Comparison of ENCODE assay signal across 8 cellular contexts in the genomic region with DNA sequence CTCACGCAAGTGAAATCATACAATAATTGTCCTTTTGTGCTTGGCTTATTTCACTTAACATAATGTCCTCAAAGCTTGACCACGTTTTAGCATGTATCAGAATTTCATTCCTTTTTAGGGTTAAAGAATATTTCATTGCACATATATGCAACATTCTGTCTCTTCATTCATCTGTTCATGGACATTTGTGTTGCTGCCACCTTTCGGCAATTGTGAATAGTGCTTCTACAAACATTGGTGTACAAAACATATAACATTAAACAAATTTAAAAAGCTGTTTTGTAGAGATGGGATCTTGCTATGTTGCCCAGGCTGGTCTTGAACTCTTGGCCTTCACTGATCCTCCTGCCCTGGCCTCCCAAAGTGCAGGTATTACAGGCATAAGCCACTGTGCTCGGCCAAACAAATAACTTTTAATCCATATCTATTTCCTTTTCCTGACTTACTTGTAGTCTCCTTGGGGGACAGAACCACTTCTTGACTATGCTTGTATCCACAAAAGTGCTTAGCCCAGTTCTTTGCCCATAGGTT.
DNase-seq lines count a peak whose midpoint lies in the region; ATAC-seq and TF ChIP-seq lines count a peak whose summit lies in the region.
"Had no signal": no experiment of that assay in that cellular context is flagged by ENCODE, and none has a peak within 500 bp of the region (broad histone marks: within the 10 kb centered on the region; RNA-seq: fewer than 3 reads in every experiment).

No MANE protein-coding gene starts in this region.

- no peak for TF ChIP-seq POLR2A in right lobe of liver (IDR thresholded peaks at IDR 0.05)

- 43% methylated on average over 4 of the region's 4 CpGs for WGBS in right lobe of liver (ENCODE audit: insufficient coverage, low coverage, low lambda C conversion rate, missing lambda C conversion rate)

- no peaks in the 10 kb centered on the region for H3K4me1 ChIP-seq in right lobe of liver

- POLR2A ChIA-PET in HEK293T (lab: Yijun Ruan, JAX), result no interaction called here

- H3K27me3 ChIP-seq in right lobe of liver, result no peaks in the 10 kb centered on the region

- no peaks in the 10 kb centered on the region for H3K36me3 ChIP-seq in right lobe of liver

- no peak overlapping the region for H3K27ac ChIP-seq in right lobe of liver

- no peak overlapping the region for H3K4me3 ChIP-seq in right lobe of liver

- DNase-seq in Daoy (ENCODE audit: low read depth) (peak; percentile 17), HEK293T (ENCODE audit: extremely low spot score) (peak; percentile 23), right lobe of liver (no peak), ecto neural progenitor cell (ENCODE audit: low spot score) (no peak), AG20443 (ENCODE audit: low spot score) (no peak)
- DNase-seq: stimulated activated CD4-positive, alpha-beta T cell treated with anti-CD3 and anti-CD28 coated beads, Interleukin-4, amount 100 ng/mL, for 1 hour had no signal

- intact Hi-C loops in right lobe of liver (cut with DNase I), result no loop called here

- peak; percentile 23 to 46 (median 40) for TF ChIP-seq CTCF in right lobe of liver (IDR thresholded peaks at IDR 0.05)

- peak; percentile 51; the same call in 1 of the 3 replicates for ATAC-seq in SK-N-SH treated with all-trans-retinoic acid at 6 μM for 48 hours
- peak in 1 of 4 donors; percentile 45 for ATAC-seq in right lobe of liver
- ATAC-seq in GM21529 (IDR thresholded peaks at IDR 0.05; ENCODE audit: unreplicated experiment), result no peak

- no peaks in the 10 kb centered on the region for H3K9me3 ChIP-seq in right lobe of liver

- CTCF ChIA-PET in HEK293T (lab: Yijun Ruan, JAX), result interaction anchor here (0.7 to 1.2 kb wide), 3 partner anchors 10 to 108 kb away, joined by 3 to 6 read pairs (median 4); no protein-coding TSS in a partner anchor

TF ChIP-seq in HEK293T, 16 proteins besides CTCF, POLR2A, EP300 and RAD21:
- TF ChIP-seq NFRKB (IDR thresholded peaks at IDR 0.05) (no peak), ZNF384 (IDR thresholded peaks at IDR 0.05) (no peak), CTBP1 (IDR thresholded peaks at IDR 0.05; ENCODE audit: borderline replicate concordance) (no peak), FOXK2 (IDR thresholded peaks at IDR 0.05) (no peak), FOXA1 (IDR thresholded peaks at IDR 0.05) (no peak), BHLHE40 (IDR thresholded peaks at IDR 0.05; ENCODE audit: borderline replicate concordance) (no peak), HDGF (IDR thresholded peaks at IDR 0.05; ENCODE audit: borderline replicate concordance) (no peak), LEF1 (IDR thresholded peaks at IDR 0.05; ENCODE audit: borderline replicate concordance) (no peak), FOXM1 (IDR thresholded peaks at IDR 0.05; ENCODE audit: borderline replicate concordance) (no peak), L3MBTL2 (conservative IDR thresholded peaks at IDR 0.05) (no peak), ELF4 (IDR thresholded peaks at IDR 0.05) (no peak), SUZ12 (IDR thresholded peaks at IDR 0.05) (no peak), SP1 (IDR thresholded peaks at IDR 0.05) (no peak), TARDBP (IDR thresholded peaks at IDR 0.05) (no peak), ARNT (IDR thresholded peaks at IDR 0.05) (no peak)
- TF ChIP-seq, protein P1, sequence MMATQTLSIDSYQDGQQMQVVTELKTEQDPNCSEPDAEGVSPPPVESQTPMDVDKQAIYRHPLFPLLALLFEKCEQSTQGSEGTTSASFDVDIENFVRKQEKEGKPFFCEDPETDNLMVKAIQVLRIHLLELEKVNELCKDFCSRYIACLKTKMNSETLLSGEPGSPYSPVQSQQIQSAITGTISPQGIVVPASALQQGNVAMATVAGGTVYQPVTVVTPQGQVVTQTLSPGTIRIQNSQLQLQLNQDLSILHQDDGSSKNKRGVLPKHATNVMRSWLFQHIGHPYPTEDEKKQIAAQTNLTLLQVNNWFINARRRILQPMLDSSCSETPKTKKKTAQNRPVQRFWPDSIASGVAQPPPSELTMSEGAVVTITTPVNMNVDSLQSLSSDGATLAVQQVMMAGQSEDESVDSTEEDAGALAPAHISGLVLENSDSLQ (IDR thresholded peaks at IDR 0.05), result no peak

TF ChIP-seq in SK-N-SH treated with all-trans-retinoic acid at 6 μM for 48 hours, 23 proteins besides CTCF, POLR2A, EP300 and RAD21:
- TF ChIP-seq, protein P2, sequence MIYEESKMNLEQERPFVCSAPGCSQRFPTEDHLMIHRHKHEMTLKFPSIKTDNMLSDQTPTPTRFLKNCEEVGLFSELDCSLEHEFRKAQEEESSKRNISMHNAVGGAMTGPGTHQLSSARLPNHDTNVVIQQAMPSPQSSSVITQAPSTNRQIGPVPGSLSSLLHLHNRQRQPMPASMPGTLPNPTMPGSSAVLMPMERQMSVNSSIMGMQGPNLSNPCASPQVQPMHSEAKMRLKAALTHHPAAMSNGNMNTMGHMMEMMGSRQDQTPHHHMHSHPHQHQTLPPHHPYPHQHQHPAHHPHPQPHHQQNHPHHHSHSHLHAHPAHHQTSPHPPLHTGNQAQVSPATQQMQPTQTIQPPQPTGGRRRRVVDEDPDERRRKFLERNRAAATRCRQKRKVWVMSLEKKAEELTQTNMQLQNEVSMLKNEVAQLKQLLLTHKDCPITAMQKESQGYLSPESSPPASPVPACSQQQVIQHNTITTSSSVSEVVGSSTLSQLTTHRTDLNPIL (CRISPR knock-in tag; IDR thresholded peaks at IDR 0.05; ENCODE audit: low read depth), result no peak
- no peak for TF ChIP-seq ISL1 (CRISPR knock-in tag; IDR thresholded peaks at IDR 0.05)
- TF ChIP-seq, protein P3, sequence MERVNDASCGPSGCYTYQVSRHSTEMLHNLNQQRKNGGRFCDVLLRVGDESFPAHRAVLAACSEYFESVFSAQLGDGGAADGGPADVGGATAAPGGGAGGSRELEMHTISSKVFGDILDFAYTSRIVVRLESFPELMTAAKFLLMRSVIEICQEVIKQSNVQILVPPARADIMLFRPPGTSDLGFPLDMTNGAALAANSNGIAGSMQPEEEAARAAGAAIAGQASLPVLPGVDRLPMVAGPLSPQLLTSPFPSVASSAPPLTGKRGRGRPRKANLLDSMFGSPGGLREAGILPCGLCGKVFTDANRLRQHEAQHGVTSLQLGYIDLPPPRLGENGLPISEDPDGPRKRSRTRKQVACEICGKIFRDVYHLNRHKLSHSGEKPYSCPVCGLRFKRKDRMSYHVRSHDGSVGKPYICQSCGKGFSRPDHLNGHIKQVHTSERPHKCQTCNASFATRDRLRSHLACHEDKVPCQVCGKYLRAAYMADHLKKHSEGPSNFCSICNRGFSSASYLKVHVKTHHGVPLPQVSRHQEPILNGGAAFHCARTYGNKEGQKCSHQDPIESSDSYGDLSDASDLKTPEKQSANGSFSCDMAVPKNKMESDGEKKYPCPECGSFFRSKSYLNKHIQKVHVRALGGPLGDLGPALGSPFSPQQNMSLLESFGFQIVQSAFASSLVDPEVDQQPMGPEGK (CRISPR knock-in tag; IDR thresholded peaks at IDR 0.05; ENCODE audit: borderline replicate concordance), result no peak
- TF ChIP-seq ZNF70 (CRISPR knock-in tag; IDR thresholded peaks at IDR 0.05), result no peak

Comparison
In these comparisons a context has a peak if more than half of its experiments do, and no peak if none do; other contexts are left out.
1. DNase-seq: peak in Daoy (single experiment) and HEK293T (single experiment); none in right lobe of liver (0 of 3), ecto neural progenitor cell (single experiment) and AG20443 (single experiment).